Comparison of ENCODE assay signal across 8 cellular contexts in genomic region chr7:24980695-24981543, GRCh38. TPM values are rescaled to one million over a fixed set of nuclear protein-coding genes. Genes with fewer than 3 reads are reported as not detected.
A peak's percentile ranks its signal among the peaks of the same experiment; 100 is the strongest.
DNase-seq lines count a peak whose midpoint lies in the region; ATAC-seq and TF ChIP-seq lines count a peak whose summit lies in the region.

No MANE protein-coding gene starts in this region.

- intact Hi-C loops in activated naive CD4-positive, alpha-beta T cell treated with anti-CD3 and anti-CD28 coated beads for 36 hours (cut with micrococcal nuclease): loop anchor here (1.0 to 2.0 kb wide), 9 partner anchors 47 to 1386 kb away; partner anchors contain the start of genes CYCS and PALS2
- intact Hi-C loops in right lobe of liver (cut with DNase I): no loop called here

- TF ChIP-seq CTCF in right lobe of liver (IDR thresholded peaks at IDR 0.05): no peak

- peak; percentile 58 for DNase-seq in activated naive CD4-positive, alpha-beta T cell treated with anti-CD3 and anti-CD28 coated beads for 36 hours
- DNase-seq in activated naive CD4-positive, alpha-beta T cell treated with Interleukin-2 at 50 U/mL for 16 hours: no peak
- DNase-seq in SJCRH30 (no peak), right lobe of liver (peak in 2 of 3 donors; percentile 49 to 51), SK-N-DZ (ENCODE audit: low spot score) (no peak)
- DNase-seq in central memory CD8-positive, alpha-beta T cell (ENCODE audit: low spot score in 2 of 2): no peak
- DNase-seq in stimulated activated naive CD8-positive, alpha-beta T cell treated with anti-CD3 and anti-CD28 coated beads, Interleukin-15, Interleukin-2, amounts not matched to agents 100 U/mL and 50 U/mL, for 24 hours: peak; percentile 40

- H3K4me1 ChIP-seq in SJCRH30 (no peaks in the 10 kb centered on the region; the same call in 1 of the 2 replicates), right lobe of liver (peaks cover 0 to 22% (median 2%) of the 10 kb centered on the region in 4 donors)

- WGBS in right lobe of liver (ENCODE audit: insufficient coverage, low coverage, low lambda C conversion rate, missing lambda C conversion rate): 4% methylated on average over 26 of the region's 37 CpGs

- TF ChIP-seq POLR2A in right lobe of liver (IDR thresholded peaks at IDR 0.05): no peak

- H3K9me3 ChIP-seq in SJCRH30 (replicated peaks) (no peaks in the 10 kb centered on the region), right lobe of liver (no peaks in the 10 kb centered on the region)

- peaks cover 2% of the 10 kb centered on the region for H3K36me3 Mint-ChIP-seq in activated naive CD4-positive, alpha-beta T cell treated with anti-CD3 and anti-CD28 coated beads for 36 hours (ENCODE audit: low read depth)
- H3K36me3 Mint-ChIP-seq in central memory CD8-positive, alpha-beta T cell (ENCODE audit: insufficient read depth): peaks cover 19% of the 10 kb centered on the region

- H3K27ac ChIP-seq in SJCRH30: peak overlapping the region; percentile 72
- H3K27ac ChIP-seq in right lobe of liver: peak overlapping the region; percentile 49 to 83 (median 80)

- no peaks in the 10 kb centered on the region for H3K27me3 ChIP-seq in SJCRH30
- H3K27me3 ChIP-seq in right lobe of liver: peaks cover 0 to 6% of the 10 kb centered on the region in 2 donors

- H3K4me1 Mint-ChIP-seq in activated naive CD4-positive, alpha-beta T cell treated with anti-CD3 and anti-CD28 coated beads for 36 hours (ENCODE audit: low read depth): peaks cover 42% of the 10 kb centered on the region
- H3K4me1 Mint-ChIP-seq in central memory CD8-positive, alpha-beta T cell: peaks cover 52% of the 10 kb centered on the region

- H3K27me3 Mint-ChIP-seq in activated naive CD4-positive, alpha-beta T cell treated with anti-CD3 and anti-CD28 coated beads for 36 hours (ENCODE audit: low read depth): no peaks in the 10 kb centered on the region
- no peaks in the 10 kb centered on the region for H3K27me3 Mint-ChIP-seq in central memory CD8-positive, alpha-beta T cell

- H3K36me3 ChIP-seq in SJCRH30: no peaks in the 10 kb centered on the region
- H3K36me3 ChIP-seq in right lobe of liver: no peaks in the 10 kb centered on the region

- H3K9me3 Mint-ChIP-seq in activated naive CD4-positive, alpha-beta T cell treated with anti-CD3 and anti-CD28 coated beads for 36 hours: no peaks in the 10 kb centered on the region
- H3K9me3 Mint-ChIP-seq in central memory CD8-positive, alpha-beta T cell: no peaks in the 10 kb centered on the region

- CTCF ChIA-PET in activated naive CD4-positive, alpha-beta T cell treated with anti-CD3 and anti-CD28 coated beads for 36 hours (lab: Charles Lee): interaction anchor here (0.7 to 5.9 kb wide), 16 partner anchors 9 to 168 kb away, joined by 3 to 65 read pairs (median 4); no protein-coding TSS in a partner anchor

- ATAC-seq in HG03039 (IDR thresholded peaks at IDR 0.05; ENCODE audit: unreplicated experiment) (peak; percentile 5), right lobe of liver (peak in 3 of 4 donors; percentile 1 to 26 (median 9))
- ATAC-seq in central memory CD8-positive, alpha-beta T cell (replicated peaks; ENCODE audit: extremely low read depth, poor library complexity, severe bottlenecking): peak; percentile 22
- ATAC-seq in stimulated activated naive CD8-positive, alpha-beta T cell treated with anti-CD3 and anti-CD28 coated beads, Interleukin-15, Interleukin-2, amounts not matched to agents 100 U/mL and 50 U/mL, for 24 hours: peak; percentile 24

- H3K4me3 ChIP-seq in SJCRH30: peak overlapping the region; percentile 98
- peak overlapping the region; percentile 58 to 77 (median 71) for H3K4me3 ChIP-seq in right lobe of liver

- H3K4me3 Mint-ChIP-seq in activated naive CD4-positive, alpha-beta T cell treated with anti-CD3 and anti-CD28 coated beads for 36 hours: peak overlapping the region; percentile 87
- peak overlapping the region; percentile 88 for H3K4me3 Mint-ChIP-seq in central memory CD8-positive, alpha-beta T cell

- peak overlapping the region; percentile 77 for H3K27ac Mint-ChIP-seq in activated naive CD4-positive, alpha-beta T cell treated with anti-CD3 and anti-CD28 coated beads for 36 hours
- H3K27ac Mint-ChIP-seq in central memory CD8-positive, alpha-beta T cell (ENCODE audit: low read depth): peak overlapping the region; percentile 90

RNA-seq across cellular contexts. Expression of gene OSBPL3, which starts 0.9 kb away (rescaled TPM):
- 10 to 100 TPM; 25.1 to 27.9 TPM for total RNA-seq in activated naive CD4-positive, alpha-beta T cell treated with anti-CD3 and anti-CD28 coated beads for 36 hours
- 26.1 and 32.8 TPM in 2 replicates for total RNA-seq in SJCRH30 (2014; rRNA removed; shearing (Covaris generic))
- 1 to 10 TPM in 5 of 6 experiments, under 1 TPM in 1; 0.70 to 8.2 (median 2.4) TPM for total RNA-seq in right lobe of liver
- polyA plus RNA-seq in SK-N-DZ (2014; cell fraction: cytosol; rRNA removed): 5.1 and 6.6 TPM in 2 replicates
- 9.6 and 12.2 TPM in 2 replicates for polyA plus RNA-seq in SK-N-DZ (2014; cell fraction: nucleus; rRNA removed)

Comparison
In these comparisons a context has a peak if more than half of its experiments do, and no peak if none do; other contexts are left out.
1. DNase-seq: peak in activated naive CD4-positive, alpha-beta T cell treated with anti-CD3 and anti-CD28 coated beads for 36 hours (single experiment), right lobe of liver (2 of 3) and stimulated activated naive CD8-positive, alpha-beta T cell treated with anti-CD3 and anti-CD28 coated beads, Interleukin-15, Interleukin-2, amounts not matched to agents 100 U/mL and 50 U/mL, for 24 hours (single experiment); none in activated naive CD4-positive, alpha-beta T cell treated with Interleukin-2 at 50 U/mL for 16 hours (single experiment), SJCRH30 (0 of 2), central memory CD8-positive, alpha-beta T cell (0 of 2) and SK-N-DZ (single experiment).
2. Peak in every context shown above with its lines, with median percentiles within 50 percentile points of each other: ATAC-seq.